Comparison of ENCODE assay signal across 36 cellular contexts in genomic region chr18:76880026-76880425, GRCh38. TPM values are rescaled to one million over a fixed set of nuclear protein-coding genes. Genes with fewer than 3 reads are reported as not detected.
DNase-seq lines count a peak whose midpoint lies in the region; ATAC-seq, FAIRE-seq and TF ChIP-seq lines count a peak whose summit lies in the region.
"Had no signal": no experiment of that assay in that cellular context is flagged by ENCODE, and none has a peak within 500 bp of the region (broad histone marks: within the 10 kb centered on the region; RNA-seq: fewer than 3 reads in every experiment).

No MANE protein-coding gene starts in this region.

- TF ChIP-seq POLR2A in GM12892 (IDR thresholded peaks at IDR 0.05; ENCODE audit: low read depth, low read length), result no peak

- H3K4me2 ChIP-seq in neuronal stem cell (ENCODE audit: insufficient read depth, low read length, poor library complexity, severe bottlenecking), result no peak overlapping the region
- H3K4me2 ChIP-seq: A549; BLaER1; BLaER1 treated with 17β-estradiol and CSF1 and Interleukin-3, amounts not matched to agents 10 nM and 100 nM had no signal

- H2AK5ac ChIP-seq in neuronal stem cell (ENCODE audit: low read depth, low read length), result no peak overlapping the region

- H3K27ac ChIP-seq in neuronal stem cell (replicated peaks; ENCODE audit: low read length), result no peak overlapping the region
- H3K27ac ChIP-seq: 22Rv1; A549; BLaER1; BLaER1 treated with 17β-estradiol and CSF1 and Interleukin-3, amounts not matched to agents 10 nM and 100 nM; C4-2B had no signal

- peak overlapping the region; percentile 86 for H3K23ac ChIP-seq in neuronal stem cell (ENCODE audit: low read depth, low read length, poor library complexity)

- peaks cover 5% of the 10 kb centered on the region for H3K4me1 Mint-ChIP-seq in activated CD4-positive, alpha-beta T cell treated with anti-CD3 and anti-CD28 coated beads, Interleukin-2, amount 10 ng/mL, durations not matched to agents 24 days and 14 days
- peaks cover 6% of the 10 kb centered on the region for H3K4me1 Mint-ChIP-seq in activated CD4-positive, alpha-beta T cell treated with anti-CD3 and anti-CD28 coated beads for 36 hours
- peaks cover 5% of the 10 kb centered on the region for H3K4me1 Mint-ChIP-seq in glutamatergic neuron (ENCODE audit: low read depth, unreplicated experiment)
- H3K4me1 Mint-ChIP-seq: B cell, CD14-positive monocyte had no signal

- H2AFZ ChIP-seq in neuronal stem cell (ENCODE audit: low read length), result no peak overlapping the region

- H3K9ac ChIP-seq in neuronal stem cell (ENCODE audit: low read depth, low read length, poor library complexity), result no peak overlapping the region
- H3K9ac ChIP-seq: BLaER1; BLaER1 treated with 17β-estradiol and CSF1 and Interleukin-3, amounts not matched to agents 10 nM and 100 nM had no signal

- H3K9me3 Mint-ChIP-seq in activated CD4-positive, alpha-beta T cell treated with anti-CD3 and anti-CD28 coated beads, Interleukin-2, amount 10 ng/mL, durations not matched to agents 24 days and 14 days, result no peaks in the 10 kb centered on the region
- H3K9me3 Mint-ChIP-seq in activated CD4-positive, alpha-beta T cell treated with anti-CD3 and anti-CD28 coated beads for 36 hours (ENCODE audit: low read depth), result no peaks in the 10 kb centered on the region
- H3K9me3 Mint-ChIP-seq in glutamatergic neuron (ENCODE audit: unreplicated experiment), result no peaks in the 10 kb centered on the region
- H3K9me3 Mint-ChIP-seq: CD14-positive monocyte; CD4-positive, alpha-beta T cell; CD4-positive, CD25-positive, alpha-beta regulatory T cell; CD8-positive, alpha-beta memory T cell; CD8-positive, alpha-beta T cell had no signal

- no peak overlapping the region for H3K4me3 Mint-ChIP-seq in activated CD4-positive, alpha-beta T cell treated with anti-CD3 and anti-CD28 coated beads, Interleukin-2, amount 10 ng/mL, durations not matched to agents 24 days and 14 days
- H3K4me3 Mint-ChIP-seq in activated CD4-positive, alpha-beta T cell treated with anti-CD3 and anti-CD28 coated beads for 36 hours, result no peak overlapping the region
- no peak overlapping the region for H3K4me3 Mint-ChIP-seq in glutamatergic neuron (ENCODE audit: unreplicated experiment)
- H3K4me3 Mint-ChIP-seq: B cell; CD14-positive monocyte; CD4-positive, alpha-beta memory T cell; CD4-positive, alpha-beta T cell; CD4-positive, CD25-positive, alpha-beta regulatory T cell; CD8-positive, alpha-beta memory T cell; CD8-positive, alpha-beta T cell had no signal

- H3K27me3 ChIP-seq in neuronal stem cell (ENCODE audit: control insufficient read depth in 3 of 3, insufficient read depth in 3 of 3, low read depth in 1 of 3, low read length in 3 of 3), result no peaks in the 10 kb centered on the region
- H3K27me3 ChIP-seq: BE2C; BLaER1; BLaER1 treated with 17β-estradiol and CSF1 and Interleukin-3, amounts not matched to agents 10 nM and 100 nM had no signal

- peak; percentile 41 for DNase-seq in activated CD4-positive, alpha-beta T cell treated with anti-CD3 and anti-CD28 coated beads, Interleukin-2, amount 10 ng/mL, durations not matched to agents 24 days and 14 days
- no peak for DNase-seq in activated CD4-positive, alpha-beta T cell treated with anti-CD3 and anti-CD28 coated beads for 36 hours
- DNase-seq in GM12892 (ENCODE audit: insufficient read length), result no peak
- no peak for DNase-seq in neuronal stem cell (ENCODE audit: low spot score)
- DNase-seq in posterior vena cava (ENCODE audit: low spot score), result peak; percentile 77
- DNase-seq in activated CD4-positive, CD25-positive, alpha-beta regulatory T cell (lab: John Stamatoyannopoulos, UW), result no peak
- no peak for DNase-seq in glutamatergic neuron
- DNase-seq: 8988T; ACHN; AML-193; BE2C; C1 segment of cervical spinal cord; Caco-2; Calu3; CD4-positive, alpha-beta memory T cell; CD4-positive, alpha-beta T cell; CD4-positive, CD25-positive, alpha-beta regulatory T cell; CD8-positive, alpha-beta memory T cell; CD8-positive, alpha-beta T cell; COR-L47; DMS 273 treated with DMSO at 0.1 percent for 48 hours; DMS153; DMS53; DMS79; DMS79 treated with DMSO at 0.1 percent for 48 hours; DND-41; EL had no signal

- peak; percentile 27 for FAIRE-seq in GM12892 (lab: Jason Lieb, UNC)
- FAIRE-seq: A204.1, A549 had no signal

- no peak overlapping the region for H2BK5ac ChIP-seq in neuronal stem cell (ENCODE audit: low read length)

- peaks cover 18 to 81% of the 10 kb centered on the region in 2 donors for H3K36me3 ChIP-seq in neuronal stem cell (replicated peaks in 1 of 2; ENCODE audit: control insufficient read depth in 2 of 2, insufficient read depth in 2 of 2, low read length in 2 of 2)
- H3K36me3 ChIP-seq: BE2C had no signal

- POLR2A ChIA-PET in activated CD4-positive, alpha-beta T cell treated with anti-CD3 and anti-CD28 coated beads for 36 hours (lab: Charles Lee), result no interaction called here

- no peak for ATAC-seq in activated CD4-positive, alpha-beta T cell treated with anti-CD3 and anti-CD28 coated beads for 36 hours
- ATAC-seq in HG02588 (IDR thresholded peaks at IDR 0.05; ENCODE audit: unreplicated experiment), result no peak
- ATAC-seq: A549; CD8-positive, alpha-beta T cell had no signal

- H2BK12ac ChIP-seq in neuronal stem cell (ENCODE audit: low read length), result no peak overlapping the region

- H3K9me3 ChIP-seq in neuronal stem cell (replicated peaks in 1 of 2; ENCODE audit: control insufficient read depth in 2 of 2, insufficient read depth in 1 of 2, low read depth in 1 of 2, low read length in 2 of 2), result no peaks in the 10 kb centered on the region
- H3K9me3 ChIP-seq: A549; BE2C; BLaER1; BLaER1 treated with 17β-estradiol and CSF1 and Interleukin-3, amounts not matched to agents 10 nM and 100 nM; Caco-2 had no signal

- no peak overlapping the region for H4K91ac ChIP-seq in neuronal stem cell (ENCODE audit: low read depth, low read length, poor library complexity)

- no peak overlapping the region for H3K27ac Mint-ChIP-seq in activated CD4-positive, alpha-beta T cell treated with anti-CD3 and anti-CD28 coated beads, Interleukin-2, amount 10 ng/mL, durations not matched to agents 24 days and 14 days
- no peak overlapping the region for H3K27ac Mint-ChIP-seq in activated CD4-positive, alpha-beta T cell treated with anti-CD3 and anti-CD28 coated beads for 36 hours
- no peak overlapping the region for H3K27ac Mint-ChIP-seq in glutamatergic neuron (ENCODE audit: unreplicated experiment)
- H3K27ac Mint-ChIP-seq: B cell; CD14-positive monocyte; CD4-positive, alpha-beta T cell; CD8-positive, alpha-beta memory T cell; CD8-positive, alpha-beta T cell had no signal

- peaks cover 32% of the 10 kb centered on the region for H3K36me3 Mint-ChIP-seq in activated CD4-positive, alpha-beta T cell treated with anti-CD3 and anti-CD28 coated beads, Interleukin-2, amount 10 ng/mL, durations not matched to agents 24 days and 14 days (ENCODE audit: low read depth)
- H3K36me3 Mint-ChIP-seq in activated CD4-positive, alpha-beta T cell treated with anti-CD3 and anti-CD28 coated beads for 36 hours (ENCODE audit: low read depth), result peaks cover 33% of the 10 kb centered on the region
- peaks cover 7% of the 10 kb centered on the region for H3K36me3 Mint-ChIP-seq in glutamatergic neuron (ENCODE audit: unreplicated experiment)

- H3K4me1 ChIP-seq in neuronal stem cell (ENCODE audit: control insufficient read depth in 2 of 2, insufficient read depth in 1 of 2, low read depth in 1 of 2, low read length in 2 of 2), result peaks cover 0 to under 1% of the 10 kb centered on the region in 2 donors
- H3K4me1 ChIP-seq: BE2C; BLaER1; BLaER1 treated with 17β-estradiol and CSF1 and Interleukin-3, amounts not matched to agents 10 nM and 100 nM; Caco-2 had no signal

- H2BK15ac ChIP-seq in neuronal stem cell (ENCODE audit: low read length), result no peak overlapping the region

- no peaks in the 10 kb centered on the region for H3K27me3 Mint-ChIP-seq in activated CD4-positive, alpha-beta T cell treated with anti-CD3 and anti-CD28 coated beads, Interleukin-2, amount 10 ng/mL, durations not matched to agents 24 days and 14 days
- no peaks in the 10 kb centered on the region for H3K27me3 Mint-ChIP-seq in activated CD4-positive, alpha-beta T cell treated with anti-CD3 and anti-CD28 coated beads for 36 hours
- H3K27me3 Mint-ChIP-seq in glutamatergic neuron (ENCODE audit: unreplicated experiment), result peaks cover 2% of the 10 kb centered on the region
- H3K27me3 Mint-ChIP-seq: B cell; CD4-positive, alpha-beta memory T cell; CD4-positive, alpha-beta T cell; CD4-positive, CD25-positive, alpha-beta regulatory T cell; CD8-positive, alpha-beta memory T cell had no signal

- no CpG with 5 or more reads among the region's 17 CpGs for WGBS in neuronal stem cell (ENCODE audit: extremely low coverage in 2 of 2, insufficient read length in 2 of 2, insufficient replicate concordance in 1 of 2), 2 donors

- no peak for TF ChIP-seq CTCF in glutamatergic neuron (IDR thresholded peaks at IDR 0.05; ENCODE audit: partially characterized antibody, unreplicated experiment)

- no peak overlapping the region for H3K4ac ChIP-seq in neuronal stem cell (ENCODE audit: low read length)

- H3K79me1 ChIP-seq in neuronal stem cell (ENCODE audit: low read depth, low read length), result no peaks in the 10 kb centered on the region

- no peak overlapping the region for H3K18ac ChIP-seq in neuronal stem cell (ENCODE audit: low read length)

- H2BK120ac ChIP-seq in neuronal stem cell (ENCODE audit: low read depth, low read length), result no peak overlapping the region

- H3K4me3 ChIP-seq in neuronal stem cell (ENCODE audit: low read length in 2 of 2), result no peak overlapping the region
- H3K4me3 ChIP-seq: A549; BLaER1; BLaER1 treated with 17β-estradiol and CSF1 and Interleukin-3, amounts not matched to agents 10 nM and 100 nM had no signal

- intact Hi-C loops in activated CD4-positive, alpha-beta T cell treated with anti-CD3 and anti-CD28 coated beads, Interleukin-2, amount 10 ng/mL, durations not matched to agents 24 days and 14 days (cut with micrococcal nuclease), result no loop called here
- intact Hi-C loops in activated CD4-positive, alpha-beta T cell treated with anti-CD3 and anti-CD28 coated beads for 36 hours (cut with DNase I, micrococcal nuclease), result no loop called here
- intact Hi-C loops in posterior vena cava (cut with DNase I), result no loop called here

- no peak overlapping the region for H3K14ac ChIP-seq in neuronal stem cell (ENCODE audit: low read length)

- no peak overlapping the region for H4K8ac ChIP-seq in neuronal stem cell (ENCODE audit: low read depth, low read length)

- CTCF ChIA-PET in activated CD4-positive, alpha-beta T cell treated with anti-CD3 and anti-CD28 coated beads for 36 hours (lab: Charles Lee), result interaction anchor here (1.4 kb wide), 1 partner anchor 26 kb away, joined by 3 read pairs; no protein-coding TSS in a partner anchor

RNA-seq across cellular contexts. Expression of gene ZNF236, which starts 57.7 kb away (rescaled TPM):
- total RNA-seq in activated CD4-positive, alpha-beta T cell treated with anti-CD3 and anti-CD28 coated beads, Interleukin-2, amount 10 ng/mL, durations not matched to agents 24 days and 14 days, result 17.5 and 22.0 TPM in 2 replicates
- 10 to 100 TPM; 13.7 to 25.7 TPM for total RNA-seq in activated CD4-positive, alpha-beta T cell treated with anti-CD3 and anti-CD28 coated beads for 36 hours
- 4.7 TPM for polyA plus RNA-seq in GM12892 (2012; ENCODE audit: missing spikeins)
- 7.8 TPM for polyA plus RNA-seq in neuronal stem cell (2013, experiment 1 of 2)
- 7.6 TPM for polyA plus RNA-seq in neuronal stem cell (2013, experiment 2 of 2)
- 10 to 100 TPM; 14.1 to 14.2 TPM for total RNA-seq in posterior vena cava
- 21.0 TPM for total RNA-seq in glutamatergic neuron (ENCODE audit: unreplicated experiment)

Comparison
In these comparisons a context has a peak if more than half of its experiments do, and no peak if none do; other contexts are left out.
1. DNase-seq: peak in activated CD4-positive, alpha-beta T cell treated with anti-CD3 and anti-CD28 coated beads, Interleukin-2, amount 10 ng/mL, durations not matched to agents 24 days and 14 days (single experiment) and posterior vena cava (single experiment); none in activated CD4-positive, alpha-beta T cell treated with anti-CD3 and anti-CD28 coated beads for 36 hours (single experiment), GM12892 (single experiment), neuronal stem cell (single experiment), activated CD4-positive, CD25-positive, alpha-beta regulatory T cell (0 of 4) and glutamatergic neuron (single experiment).